ENCODE assay signal across 10 cellular contexts in the genomic region with DNA sequence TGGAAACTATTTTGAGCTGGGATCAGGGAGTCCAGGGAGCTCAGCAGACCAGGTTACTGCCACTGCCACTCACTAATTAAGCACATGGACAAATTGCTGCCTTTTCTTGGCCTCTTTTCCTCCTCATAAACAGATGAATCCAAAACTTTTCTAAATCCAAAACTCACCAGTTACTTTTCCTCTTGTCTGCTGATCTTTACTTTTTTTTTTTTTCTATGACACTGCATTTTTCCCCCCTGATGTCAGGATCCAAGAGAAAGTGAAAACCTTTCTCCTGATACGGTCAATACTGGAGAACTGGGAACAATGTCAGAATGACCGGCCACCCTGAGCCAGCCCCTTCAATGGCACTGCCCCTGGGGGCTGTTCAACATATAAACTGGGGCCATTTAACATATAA.
A peak's percentile ranks its signal among the peaks of the same experiment; 100 is the strongest.
DNase-seq lines count a peak whose midpoint lies in the region; ATAC-seq, FAIRE-seq and TF ChIP-seq lines count a peak whose summit lies in the region.
"Had no signal": no experiment of that assay in that cellular context is flagged by ENCODE, and none has a peak within 500 bp of the region (broad histone marks: within the 10 kb centered on the region; RNA-seq: fewer than 3 reads in every experiment).

No MANE protein-coding gene starts in this region.

- no peak overlapping the region for H2AK5ac ChIP-seq in H1 (ENCODE audit: low read depth, low read length)

- ATAC-seq in lower lobe of right lung (no peak), HG02973 (IDR thresholded peaks at IDR 0.05; ENCODE audit: unreplicated experiment) (no peak)

- H2BK20ac ChIP-seq in H1 (ENCODE audit: low read length): no peak overlapping the region

- H3K36me3 ChIP-seq in H1 (ENCODE audit: control insufficient read depth in 2 of 4, insufficient read depth in 4 of 4, low read length in 3 of 4) (no peaks in the 10 kb centered on the region), lower lobe of right lung (no peaks in the 10 kb centered on the region), transverse colon (no peaks in the 10 kb centered on the region)

- no peaks in the 10 kb centered on the region for H3K79me1 ChIP-seq in H1 (ENCODE audit: low read depth, low read length)

- H3K4me1 ChIP-seq in H1 (replicated peaks in 1 of 4; ENCODE audit: control insufficient read depth in 3 of 4, insufficient read depth in 4 of 4, low read length in 3 of 4): no peaks in the 10 kb centered on the region
- H3K4me1 ChIP-seq in lower lobe of right lung: peaks cover 41% of the 10 kb centered on the region
- peaks cover 0 to 14% (median 5%) of the 10 kb centered on the region in 4 donors for H3K4me1 ChIP-seq in transverse colon

- H2BK15ac ChIP-seq in H1 (ENCODE audit: low read length): no peak overlapping the region

- in situ Hi-C loops in transverse colon (cut with MboI; ENCODE audit: low pct_ligation_motif_present in 1 of 4, low pct_unique_long_range_greater_than_20kb in 1 of 4, low sequenced_read_pairs in 3 of 4): no loop called here

- no peak overlapping the region for H2BK120ac ChIP-seq in H1 (replicated peaks; ENCODE audit: low read depth, low read length)

- no peak overlapping the region for H3K23ac ChIP-seq in H1 (ENCODE audit: insufficient read length)

- no peak for TF ChIP-seq EP300 in H1 (IDR thresholded peaks at IDR 0.05; ENCODE audit: borderline replicate concordance in 1 of 2, low read depth in 2 of 2, low read length in 2 of 2)
- no peak for TF ChIP-seq EP300 in transverse colon (IDR thresholded peaks at IDR 0.05; ENCODE audit: low read depth)

- TF ChIP-seq CTCF in H1 (IDR thresholded peaks at IDR 0.05; ENCODE audit: control extremely low read depth in 1 of 3, insufficient read depth in 1 of 3, low read depth in 1 of 3, low read length in 3 of 3) (no peak), lower lobe of right lung (IDR thresholded peaks at IDR 0.05) (no peak), transverse colon (IDR thresholded peaks at IDR 0.05) (no peak), RWPE1 (conservative IDR thresholded peaks at IDR 0.05; ENCODE audit: low read depth) (no peak)

- no peaks in the 10 kb centered on the region for H4K20me1 ChIP-seq in H1 (replicated peaks in 1 of 2; ENCODE audit: control insufficient read depth in 1 of 2, insufficient read depth in 2 of 2, low read length in 2 of 2)

- POLR2A ChIA-PET in H1 (lab: Charles Lee; ENCODE audit: partially characterized antibody) (no interaction called here), RWPE1 (lab: Yijun Ruan, JAX; ENCODE audit: low non-redundant PET) (no interaction called here)

- H3K9me3 ChIP-seq in H1 (ENCODE audit: insufficient read depth in 2 of 2, low read depth in 1 of 2, low read length in 1 of 2) (peaks cover 0 to 5% of the 10 kb centered on the region in 2 experiments; a peak in 2 of 4 replicates), lower lobe of right lung (peaks cover 13% of the 10 kb centered on the region), transverse colon (peaks cover 4 to 5% of the 10 kb centered on the region in 2 donors)

- H3K79me2 ChIP-seq in H1 (ENCODE audit: control insufficient read depth in 1 of 2, insufficient read depth in 2 of 2, low read length in 2 of 2): no peaks in the 10 kb centered on the region

- CTCF ChIA-PET in H1 (lab: Charles Lee; ENCODE audit: partially characterized antibody) (interaction anchor here (0.8 to 1.6 kb wide), 3 partner anchors 9 to 533 kb away, joined by 3 to 6 read pairs (median 3); no protein-coding TSS in a partner anchor), RWPE1 (lab: Yijun Ruan, JAX) (interaction anchor here (0.6 to 1.0 kb wide), 2 partner anchors 15 to 26 kb away, joined by 3 to 4 read pairs; no protein-coding TSS in a partner anchor)

- no peak for TF ChIP-seq POLR2A in H1 (IDR thresholded peaks at IDR 0.05; ENCODE audit: control extremely low read depth in 1 of 2, low read depth in 2 of 2, low read length in 2 of 2)
- TF ChIP-seq POLR2A in transverse colon (IDR thresholded peaks at IDR 0.05): no peak

- no peak overlapping the region for H3K56ac ChIP-seq in H1 (replicated peaks; ENCODE audit: insufficient read length, low read depth, low read length)

- H2BK5ac ChIP-seq in H1 (ENCODE audit: low read depth, low read length): no peak overlapping the region

- H3K4me2 ChIP-seq in H1 (ENCODE audit: insufficient read depth in 1 of 2, low read depth in 2 of 2, low read length in 2 of 2): no peak overlapping the region

- H3K27me3 ChIP-seq in H1 (replicated peaks in 1 of 4; ENCODE audit: control insufficient read depth in 3 of 4, extremely low read depth in 1 of 4, insufficient read depth in 3 of 4, low read length in 3 of 4) (no peaks in the 10 kb centered on the region), lower lobe of right lung (ENCODE audit: low read depth) (no peaks in the 10 kb centered on the region), transverse colon (no peaks in the 10 kb centered on the region)

- no peak overlapping the region for H3K18ac ChIP-seq in H1 (ENCODE audit: extremely low read depth, low read length)

- H4K5ac ChIP-seq in H1 (ENCODE audit: insufficient read length, low read depth, low read length): no peak overlapping the region

- no peak overlapping the region for H4K8ac ChIP-seq in H1 (ENCODE audit: extremely low read depth, insufficient read depth, low read length)

- intact Hi-C loops in lower lobe of right lung (cut with DNase I): no loop called here
- intact Hi-C loops in transverse colon (cut with DNase I; ENCODE audit: low total_unique reads): no loop called here

- no peak overlapping the region for H3K9ac ChIP-seq in H1 (replicated peaks in 1 of 4; ENCODE audit: extremely low read depth in 1 of 4, low read depth in 3 of 4, low read length in 3 of 4)

- H2BK12ac ChIP-seq in H1 (ENCODE audit: low read depth, low read length): no peak overlapping the region

- no peak overlapping the region for H3K14ac ChIP-seq in H1 (ENCODE audit: insufficient read length)

- peak; percentile 19 for DNase-seq in HTR-8/SVneo (ENCODE audit: insufficient read length, low spot score)
- DNase-seq in H1 (ENCODE audit: low read depth in 1 of 2, low spot score in 2 of 2): no peak
- DNase-seq in lower lobe of right lung: no peak
- DNase-seq in transverse colon: no peak
- DNase-seq in cortex of kidney (lab: John Stamatoyannopoulos, UW): no peak
- no peak for DNase-seq in RWPE1 (ENCODE audit: low spot score)
- no peak for DNase-seq in activated CD4-positive, alpha-beta T cell treated with anti-CD3 and anti-CD28 coated beads, Interleukin-2, amount 50 U/mL, for 48 hours
- DNase-seq: GDM1; stimulated activated CD4-positive, alpha-beta T cell treated with anti-CD3 and anti-CD28 coated beads, Interleukin-1b, Interleukin-23, amount 100 ng/mL, for 48 hours had no signal

- H3K4ac ChIP-seq in H1 (replicated peaks; ENCODE audit: insufficient read length, low read depth, low read length): no peak overlapping the region

- 93% methylated on average over 2 of the region's 2 CpGs; no CpG with 5 or more reads in 1 of the 2 experiments for WGBS in H1 (ENCODE audit: extremely low coverage in 1 of 2, insufficient coverage in 1 of 2, insufficient read length in 1 of 2, insufficient replicate concordance in 2 of 2, low coverage in 1 of 2, low lambda C conversion rate in 2 of 2, missing lambda C conversion rate in 1 of 2), 2 experiments
- WGBS in transverse colon (ENCODE audit: low coverage in 1 of 2), 2 donors: 65 to 69% methylated on average over 2 of the region's 2 CpGs

- no peak for TF ChIP-seq RAD21 in H1 (IDR thresholded peaks at IDR 0.05 in 1 of 2, conservative IDR thresholded peaks at IDR 0.05 in 1 of 2; ENCODE audit: low read depth in 2 of 2, low read length in 2 of 2)

- H2AFZ ChIP-seq in H1 (ENCODE audit: low read length): 0 out of 2 replicates have a peak overlapping the region, but pooled peaks have one; percentile 3

- FAIRE-seq in HTR-8/SVneo (lab: Jason Lieb, UNC): no peak
- no peak for FAIRE-seq in H1 (lab: Jason Lieb, UNC)

- H3K4me3 ChIP-seq in H1 (ENCODE audit: extremely low read depth in 1 of 4, insufficient read depth in 2 of 4, low read depth in 3 of 4, low read length in 4 of 4) (no peak overlapping the region), lower lobe of right lung (no peak overlapping the region), transverse colon (no peak overlapping the region)

- H3K23me2 ChIP-seq in H1 (ENCODE audit: low read depth, low read length): no peaks in the 10 kb centered on the region; the same call in 1 of the 2 replicates

- H4K91ac ChIP-seq in H1 (replicated peaks; ENCODE audit: insufficient read length, low read length): no peak overlapping the region

- H3K27ac ChIP-seq in H1 (ENCODE audit: low read depth, low read length) (no peak overlapping the region), lower lobe of right lung (peak overlapping the region; percentile 80), transverse colon (peak overlapping the region; percentile 65 to 80 (median 74)), RWPE1 (no peak overlapping the region)

TF ChIP-seq in H1, 55 proteins besides CTCF, POLR2A, EP300 and RAD21:
- TF ChIP-seq HDAC2 (IDR thresholded peaks at IDR 0.05; ENCODE audit: borderline replicate concordance in 1 of 2, low read depth in 2 of 2, low read length in 2 of 2) (no peak), TCF12 (IDR thresholded peaks at IDR 0.05; ENCODE audit: low read depth, low read length) (no peak), TAF7 (optimal IDR thresholded peaks at IDR 0.05; ENCODE audit: borderline replicate concordance, low read depth, low read length) (no peak), CTBP2 (IDR thresholded peaks at IDR 0.05; ENCODE audit: borderline replicate concordance, insufficient read depth, insufficient read length, low read length) (no peak), PHF8 (conservative IDR thresholded peaks at IDR 0.05; ENCODE audit: low read depth, low read length) (no peak), GABPA (IDR thresholded peaks at IDR 0.05; ENCODE audit: borderline replicate concordance, insufficient read depth, low read length) (no peak), POU5F1 (IDR thresholded peaks at IDR 0.05; ENCODE audit: low read depth, low read length) (no peak)

Comparison
In these comparisons a context has a peak if more than half of its experiments do, and no peak if none do; other contexts are left out.
1. H3K27ac ChIP-seq: peak in lower lobe of right lung (single experiment) and transverse colon (4 of 4); none in H1 (single experiment) and RWPE1 (single experiment).